In genomic region chr14:90388437-90388836, GRCh38 we compare ENCODE assay signal across 9 cellular contexts. TPM values are rescaled to one million over a fixed set of nuclear protein-coding genes. Genes with fewer than 3 reads are reported as not detected.
A peak's percentile ranks its signal among the peaks of the same experiment; 100 is the strongest.
DNase-seq lines count a peak whose midpoint lies in the region; ATAC-seq, FAIRE-seq and TF ChIP-seq lines count a peak whose summit lies in the region.
"Had no signal": no experiment of that assay in that cellular context is flagged by ENCODE, and none has a peak within 500 bp of the region (broad histone marks: within the 10 kb centered on the region; RNA-seq: fewer than 3 reads in every experiment).

No MANE protein-coding gene starts in this region.

- H3K9me3 Mint-ChIP-seq in Calu3 (ENCODE audit: low read depth, unreplicated experiment) (no peaks in the 10 kb centered on the region), immature natural killer cell (no peaks in the 10 kb centered on the region)

- no peak overlapping the region for H3K27ac ChIP-seq in HCT116 (ENCODE audit: low read depth, low read length)
- no peak overlapping the region for H3K27ac ChIP-seq in keratinocyte (ENCODE audit: control insufficient read depth, insufficient read depth, low read length)

- TF ChIP-seq POLR2A in HCT116 (IDR thresholded peaks at IDR 0.05; ENCODE audit: borderline replicate concordance, extremely low read depth, insufficient read depth, insufficient read length) = no peak

- H3K36me3 Mint-ChIP-seq in Calu3 (ENCODE audit: insufficient read depth, unreplicated experiment) = no peaks in the 10 kb centered on the region
- no peaks in the 10 kb centered on the region for H3K36me3 Mint-ChIP-seq in immature natural killer cell

- peak overlapping the region; percentile 24 for H2AFZ ChIP-seq in HCT116 (ENCODE audit: low read depth, low read length, poor library complexity, severe bottlenecking)
- no peak overlapping the region for H2AFZ ChIP-seq in keratinocyte (ENCODE audit: control insufficient read depth, low read length)

- H3K4me3 Mint-ChIP-seq in Calu3 (ENCODE audit: low read depth, unreplicated experiment) (no peak overlapping the region), immature natural killer cell (no peak overlapping the region)

- H3K4me2 ChIP-seq in HCT116 (ENCODE audit: low read length) (peak overlapping the region; percentile 43), keratinocyte (ENCODE audit: control insufficient read depth, extremely low read depth, insufficient read depth, low read depth, low read length) (no peak overlapping the region)

- intact Hi-C loops in HCT116 (cut with micrococcal nuclease) = no loop called here
- intact Hi-C loops in Calu3 (cut with micrococcal nuclease; ENCODE audit: unreplicated experiment) = no loop called here

- FAIRE-seq in keratinocyte (lab: Jason Lieb, UNC) = peak; percentile 89

- no peaks in the 10 kb centered on the region for H3K9me2 ChIP-seq in HCT116 (ENCODE audit: insufficient read depth)

- RAD21 ChIA-PET in HCT116 (lab: Charles Lee; ENCODE audit: low non-redundant PET in 1 of 2, low total read pairs in 2 of 2, uncharacterized antibody in 2 of 2, unreplicated experiment in 2 of 2) = no interaction called here

- CTCF ChIA-PET in HCT116 (lab: Charles Lee) = no interaction called here
- CTCF ChIA-PET in Calu3 (lab: Charles Lee) = no interaction called here

- DNase-seq in AG08396 (ENCODE audit: low spot score) (peak; percentile 66), HCT116 (ENCODE audit: low read depth, low spot score) (peak; percentile 38), adipocyte (ENCODE audit: low read depth) (peak; percentile 84), keratinocyte (ENCODE audit: low read depth, low spot score) (no peak), Calu3 (no peak), DMS79 treated with DMSO at 0.1 percent for 48 hours (lab: John Stamatoyannopoulos, UW) (no peak), germinal center (ENCODE audit: low spot score) (no peak), immature natural killer cell (no peak)
- DNase-seq: stimulated activated CD4-positive, alpha-beta T cell treated with anti-CD3 and anti-CD28 coated beads, Interleukin-12 subunit alpha, Interleukin-12 subunit beta, amount 100 ng/mL, for 4 hours had no signal

- POLR2A ChIA-PET in HCT116 (lab: Charles Lee) = interaction anchor here (1.8 kb wide), 1 partner anchor 9 kb away, joined by 5 read pairs; the partner anchor contains the start of gene CALM1

- H4K20me1 ChIP-seq in HCT116 (ENCODE audit: insufficient read depth) = no peaks in the 10 kb centered on the region
- no peaks in the 10 kb centered on the region for H4K20me1 ChIP-seq in keratinocyte (ENCODE audit: control insufficient read depth, extremely low read depth, insufficient read depth, low read length)

- no peak for TF ChIP-seq CTCF in HCT116 (IDR thresholded peaks at IDR 0.05 in 2 of 3, conservative IDR thresholded peaks at IDR 0.05 in 1 of 3; ENCODE audit: borderline replicate concordance in 1 of 3, insufficient read depth in 1 of 3, low read depth in 2 of 3, low read length in 2 of 3)
- peak in 1 of 3 experiments; percentile 6 for TF ChIP-seq CTCF in keratinocyte (optimal IDR thresholded peaks at IDR 0.05 in 1 of 3, IDR thresholded peaks at IDR 0.05 in 1 of 3, conservative IDR thresholded peaks at IDR 0.05 in 1 of 3; ENCODE audit: extremely low read depth in 1 of 3, insufficient read depth in 2 of 3, low read length in 3 of 3)
- TF ChIP-seq CTCF in Calu3 (IDR thresholded peaks at IDR 0.05; ENCODE audit: unreplicated experiment) = no peak

- no peak for TF ChIP-seq RAD21 in HCT116 (IDR thresholded peaks at IDR 0.05; ENCODE audit: low read depth)

- no peaks in the 10 kb centered on the region for H3K27me3 ChIP-seq in HCT116 (ENCODE audit: insufficient read depth, low read length)
- H3K27me3 ChIP-seq in adipocyte (replicated peaks; ENCODE audit: control insufficient read depth, insufficient read depth, low read length) = no peaks in the 10 kb centered on the region
- no peaks in the 10 kb centered on the region for H3K27me3 ChIP-seq in keratinocyte (ENCODE audit: control insufficient read depth, extremely low read depth, insufficient read depth, low read length)

- no peaks in the 10 kb centered on the region for H3K27me3 Mint-ChIP-seq in Calu3 (ENCODE audit: unreplicated experiment)
- H3K27me3 Mint-ChIP-seq in immature natural killer cell (ENCODE audit: low read depth in 3 of 3) = peaks cover 0 to 7% (median 0%) of the 10 kb centered on the region in 3 donors

- ATAC-seq in HCT116 = peak; percentile 78

- H3K4me1 Mint-ChIP-seq in Calu3 (ENCODE audit: low read depth, unreplicated experiment) (no peaks in the 10 kb centered on the region), immature natural killer cell (peaks cover 5 to 7% of the 10 kb centered on the region in 2 donors)

- peaks cover 3 to 17% of the 10 kb centered on the region in 2 experiments for H3K4me1 ChIP-seq in HCT116 (ENCODE audit: control insufficient read depth in 1 of 2, insufficient read depth in 2 of 2, low read length in 2 of 2)
- peaks cover 42% of the 10 kb centered on the region for H3K4me1 ChIP-seq in adipocyte (ENCODE audit: control insufficient read depth, insufficient read depth, low read length)
- H3K4me1 ChIP-seq in keratinocyte (ENCODE audit: control insufficient read depth, extremely low read depth, insufficient read depth, low read length) = peaks cover 19% of the 10 kb centered on the region

- dilution Hi-C loops in keratinocyte (cut with MboI; ENCODE audit: extremely low pct_ligation_motif_present, low sequenced_read_pairs) = no loop called here

- H3K9ac ChIP-seq in HCT116 (ENCODE audit: low read length) (no peak overlapping the region), adipocyte (ENCODE audit: low read length) (no peak overlapping the region), keratinocyte (ENCODE audit: control insufficient read depth, extremely low read depth, insufficient read depth, low read length) (no peak overlapping the region)

- H3K27ac Mint-ChIP-seq in Calu3 (ENCODE audit: unreplicated experiment) (no peak overlapping the region), immature natural killer cell (no peak overlapping the region)

- H3K9me3 ChIP-seq in HCT116 (ENCODE audit: control insufficient read depth in 1 of 2, insufficient read depth in 1 of 2, low read depth in 1 of 2, low read length in 2 of 2) (no peaks in the 10 kb centered on the region), adipocyte (ENCODE audit: control insufficient read depth, low read length) (no peaks in the 10 kb centered on the region), keratinocyte (ENCODE audit: control insufficient read depth, low read depth, low read length) (no peaks in the 10 kb centered on the region)

- H3K79me2 ChIP-seq in HCT116 (ENCODE audit: insufficient read depth, low read length) (no peaks in the 10 kb centered on the region), keratinocyte (ENCODE audit: control insufficient read depth, insufficient read depth, low read length) (no peaks in the 10 kb centered on the region)

- H3K4me3 ChIP-seq in HCT116 (replicated peaks in 1 of 2; ENCODE audit: low read depth in 1 of 2, low read length in 2 of 2) = no peak overlapping the region
- no peak overlapping the region for H3K4me3 ChIP-seq in adipocyte (ENCODE audit: low read length)
- H3K4me3 ChIP-seq in keratinocyte (ENCODE audit: control insufficient read depth in 2 of 3, extremely low read depth in 1 of 3, insufficient read depth in 2 of 3, low read depth in 1 of 3, low read length in 3 of 3) = no peak overlapping the region

- H3K9me1 ChIP-seq in keratinocyte (ENCODE audit: control insufficient read depth, extremely low read depth, insufficient read depth, low read length) = no peaks in the 10 kb centered on the region

- H3K36me3 ChIP-seq in HCT116 (ENCODE audit: control insufficient read depth in 1 of 2, insufficient read depth in 2 of 2, low read length in 2 of 2) (no peaks in the 10 kb centered on the region), adipocyte (ENCODE audit: control insufficient read depth, insufficient read depth, low read length, severe bottlenecking) (no peaks in the 10 kb centered on the region), keratinocyte (ENCODE audit: control insufficient read depth in 2 of 2, extremely low read depth in 1 of 2, insufficient read depth in 2 of 2, low read length in 2 of 2) (no peaks in the 10 kb centered on the region)

- BruUV-seq in HCT116 (replicated peaks; lab: Mats Ljungman, UMichigan) (no TSS peak), Calu3 (replicated peaks; lab: Mats Ljungman, UMichigan) (no TSS peak)

TF ChIP-seq in HCT116, 20 proteins besides CTCF, POLR2A, EP300 and RAD21 (continues in another document):
- TF ChIP-seq EGR1 (IDR thresholded peaks at IDR 0.05; ENCODE audit: low read depth) = no peak

RNA-seq across cellular contexts. Expression of gene CALM1, which starts 8.4 kb away (rescaled TPM):
- 261 TPM for total RNA-seq in HCT116 (2021; ENCODE audit: unreplicated experiment)
- polyA plus RNA-seq in HCT116 (2012) = 262 and 272 TPM in 2 replicates
- polyA plus RNA-seq in keratinocyte = 309 to 682 TPM (median 575 TPM) in 3 replicates
- polyA plus RNA-seq in keratinocyte (2011; ENCODE audit: low read depth) = 520 TPM
- 438 and 677 TPM in 2 replicates for polyA plus RNA-seq in keratinocyte (2011; cell fraction: cytosol; rRNA removed)
- 203 and 281 TPM in 2 replicates for polyA plus RNA-seq in keratinocyte (2011; cell fraction: nucleus; rRNA removed)
- 291 and 552 TPM in 2 replicates for polyA plus RNA-seq in keratinocyte (2012; ENCODE audit: low replicate concordance)
- 77.3 to 499 TPM (median 297 TPM) in 3 replicates for polyA minus RNA-seq in keratinocyte
- polyA minus RNA-seq in keratinocyte (2011; cell fraction: cytosol; rRNA and poly(A)+ RNA removed) = 633 TPM
- polyA minus RNA-seq in keratinocyte (2011; cell fraction: nucleus; rRNA and poly(A)+ RNA removed) = 116 and 121 TPM in 2 replicates
- total RNA-seq in Calu3 (2022) = 236 and 242 TPM in 2 replicates
- polyA plus RNA-seq in immature natural killer cell = 1,000 to 10,000 TPM; 3,313 to 3,849 (median 3,365) TPM

RNA-seq across cellular contexts. Expression of gene NRDE2, which starts 56.7 kb away (rescaled TPM):
- total RNA-seq in HCT116 (2021; ENCODE audit: unreplicated experiment) = 20.1 TPM
- 8.1 and 10.1 TPM in 2 replicates for polyA plus RNA-seq in HCT116 (2012)
- 8.5 to 9.2 TPM (median 8.6 TPM) in 3 replicates for polyA plus RNA-seq in keratinocyte
- polyA plus RNA-seq in keratinocyte (2011; ENCODE audit: low read depth) = 33.2 TPM
- polyA plus RNA-seq in keratinocyte (2011; cell fraction: cytosol; rRNA removed) = 3.9 and 5.1 TPM in 2 replicates
- 21.5 and 22.6 TPM in 2 replicates for polyA plus RNA-seq in keratinocyte (2011; cell fraction: nucleus; rRNA removed)
- polyA plus RNA-seq in keratinocyte (2012; ENCODE audit: low replicate concordance) = 5.9 and 9.9 TPM in 2 replicates
- polyA minus RNA-seq in keratinocyte = 8.3 to 15.3 TPM (median 14.3 TPM) in 3 replicates
- polyA minus RNA-seq in keratinocyte (2011; cell fraction: cytosol; rRNA and poly(A)+ RNA removed) = 3.1 TPM
- polyA minus RNA-seq in keratinocyte (2011; cell fraction: nucleus; rRNA and poly(A)+ RNA removed) = 13.0 and 22.1 TPM in 2 replicates
- total RNA-seq in Calu3 (2022) = 18.3 and 19.2 TPM in 2 replicates
- 10 to 100 TPM in 1 of 3 donors, 1 to 10 TPM in 2; 7.2 to 11.6 (median 9.1) TPM for polyA plus RNA-seq in immature natural killer cell

Comparison
In these comparisons a context has a peak if more than half of its experiments do, and no peak if none do; other contexts are left out.
1. DNase-seq: peak in AG08396 (single experiment), HCT116 (single experiment) and adipocyte (single experiment); none in keratinocyte (single experiment), Calu3 (single experiment), DMS79 treated with DMSO at 0.1 percent for 48 hours (single experiment), germinal center (single experiment) and immature natural killer cell (0 of 3).